Comparison of ENCODE assay signal across 21 cellular contexts in genomic region chr9:16248816-16249215, GRCh38.
"Had no signal": no experiment of that assay in that cellular context is flagged by ENCODE, and none has a peak within 500 bp of the region (broad histone marks: within the 10 kb centered on the region; RNA-seq: fewer than 3 reads in every experiment).

No MANE protein-coding gene starts in this region.

- H3K9me3 ChIP-seq: SJSA1 had no signal

- H3K27ac ChIP-seq: KMS-11, SJSA1 had no signal

- H3K36me3 ChIP-seq: SJSA1 had no signal

- ATAC-seq: HepG2, K562 had no signal

- H3K4me2 ChIP-seq: KMS-11 had no signal

- DNase-seq: Kasumi-1, MM.1S, NCI-H1092 treated with DMSO at 0.1 percent for 48 hours, NCI-H1436, NCI-H187, NCI-H2029, NCI-H2081 treated with DMSO at 0.1 percent for 48 hours, NCI-H2171, NCI-H226, NCI-H446, NCI-H510A, NCI-H524 treated with DMSO at 0.1 percent for 48 hours, NCI-H69, NCI-H774, Right ventricle myocardium superior, RPMI8226, SIG-M5 had no signal

- H3K9ac ChIP-seq: KMS-11 had no signal

- H3K27me3 ChIP-seq: SJSA1 had no signal

- H3K4me3 ChIP-seq: K562, SJSA1 had no signal
